13 cellular contexts compared by ENCODE assay signal in the genomic region with DNA sequence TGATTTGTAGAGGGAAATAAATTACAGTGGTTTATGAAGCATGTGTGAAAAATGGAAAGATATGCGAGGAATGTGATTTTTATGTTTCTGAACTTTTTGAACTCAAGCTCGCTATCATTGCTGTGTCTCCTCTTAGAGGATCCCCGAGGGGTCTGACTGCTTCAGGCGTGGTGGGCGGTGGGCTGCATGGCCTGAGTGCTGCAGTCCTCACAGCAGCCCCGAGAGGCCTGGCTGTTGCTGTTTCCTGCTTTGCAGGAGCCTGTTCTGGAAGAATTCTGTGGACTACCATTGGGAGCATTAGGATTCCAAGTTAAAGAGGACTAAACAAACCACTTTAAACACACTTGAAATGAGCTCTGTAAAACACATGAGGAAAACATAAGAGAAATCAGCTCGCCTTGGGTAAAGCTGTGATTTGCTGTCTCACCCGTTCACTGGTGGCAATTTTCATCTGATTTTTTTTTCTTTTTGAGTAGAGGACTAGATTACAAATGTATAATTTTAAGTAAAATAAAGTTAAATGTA.
DNase-seq lines count a peak whose midpoint lies in the region; ATAC-seq and TF ChIP-seq lines count a peak whose summit lies in the region.
"Had no signal": no experiment of that assay in that cellular context is flagged by ENCODE, and none has a peak within 500 bp of the region (broad histone marks: within the 10 kb centered on the region; RNA-seq: fewer than 3 reads in every experiment).

No MANE protein-coding gene starts in this region.

- no peak for ATAC-seq in HG02885 (IDR thresholded peaks at IDR 0.05; ENCODE audit: poor library complexity, unreplicated experiment)

- CTCF ChIA-PET in activated CD4-positive, alpha-beta memory T cell treated with anti-CD3 and anti-CD28 coated beads for 36 hours (lab: Charles Lee) = interaction anchor here (1.0 to 2.1 kb wide), 3 partner anchors 9 to 143 kb away, joined by 3 to 7 read pairs (median 4); no protein-coding TSS in a partner anchor
- CTCF ChIA-PET in activated CD4-positive, alpha-beta memory T cell treated with anti-CD3 and anti-CD28 coated beads, Interleukin-2, amount 10 ng/mL, durations not matched to agents 7 days and 5 days (lab: Charles Lee) = interaction anchor here (1.1 to 2.3 kb wide), 3 partner anchors 14 to 143 kb away, joined by 3 to 9 read pairs (median 4); no protein-coding TSS in a partner anchor

- POLR2A ChIA-PET in activated CD4-positive, alpha-beta memory T cell treated with anti-CD3 and anti-CD28 coated beads for 36 hours (lab: Charles Lee) = interaction anchor here (0.6 to 0.7 kb wide), 2 partner anchors 62 to 540 kb away, joined by 3 read pairs; no protein-coding TSS in a partner anchor
- POLR2A ChIA-PET in activated CD4-positive, alpha-beta memory T cell treated with anti-CD3 and anti-CD28 coated beads, Interleukin-2, amount 10 ng/mL, durations not matched to agents 7 days and 5 days (lab: Charles Lee) = interaction anchor here (1.2 to 2.1 kb wide), 2 partner anchors 8 to 59 kb away, joined by 4 to 7 read pairs; no protein-coding TSS in a partner anchor

- WGBS in mesodermal cell (ENCODE audit: insufficient coverage in 2 of 2), 2 experiments = 73 to 75% methylated on average over 5 to 8 of the region's 8 CpGs
- WGBS in thyroid gland, 2 donors = 27 to 28% methylated on average over 8 of the region's 8 CpGs

- H3K4me3 Mint-ChIP-seq in chondrocyte (ENCODE audit: unreplicated experiment) = peak overlapping the region; percentile 56
- no peak overlapping the region for H3K4me3 Mint-ChIP-seq in activated CD4-positive, alpha-beta memory T cell treated with anti-CD3 and anti-CD28 coated beads for 36 hours
- no peak overlapping the region for H3K4me3 Mint-ChIP-seq in activated CD4-positive, alpha-beta memory T cell treated with anti-CD3 and anti-CD28 coated beads, Interleukin-2, amount 10 ng/mL, durations not matched to agents 7 days and 5 days
- H3K4me3 Mint-ChIP-seq: central memory CD8-positive, alpha-beta T cell; T-helper 2 cell treated with Interferon-gamma antibody and Interleukin-4, amounts not matched to agents 5 μg/mL and 100 μg/mL, for 36 hours had no signal

- H3K27ac Mint-ChIP-seq in chondrocyte (ENCODE audit: unreplicated experiment) = peak overlapping the region; percentile 89
- H3K27ac Mint-ChIP-seq in activated CD4-positive, alpha-beta memory T cell treated with anti-CD3 and anti-CD28 coated beads for 36 hours = no peak overlapping the region
- H3K27ac Mint-ChIP-seq in activated CD4-positive, alpha-beta memory T cell treated with anti-CD3 and anti-CD28 coated beads, Interleukin-2, amount 10 ng/mL, durations not matched to agents 7 days and 5 days = no peak overlapping the region
- H3K27ac Mint-ChIP-seq: T-helper 2 cell treated with Interferon-gamma antibody and Interleukin-4, amounts not matched to agents 5 μg/mL and 100 μg/mL, for 36 hours had no signal

- DNase-seq in NCI-H510A treated with DMSO at 0.1 percent for 48 hours (lab: John Stamatoyannopoulos, UW) = peak; percentile 63
- DNase-seq in NCI-H510A (lab: John Stamatoyannopoulos, UW) = no peak
- no peak for DNase-seq in chondrocyte (ENCODE audit: low spot score)
- no peak for DNase-seq in thyroid gland
- DNase-seq in activated CD4-positive, alpha-beta memory T cell treated with anti-CD3 and anti-CD28 coated beads for 36 hours = no peak
- no peak for DNase-seq in activated CD4-positive, alpha-beta memory T cell treated with anti-CD3 and anti-CD28 coated beads, Interleukin-2, amount 10 ng/mL, durations not matched to agents 7 days and 5 days
- DNase-seq: activated CD8-positive, alpha-beta memory T cell treated with anti-CD3 and anti-CD28 coated beads, Interleukin-2, amount 50 U/mL, for 48 hours; MV-4-11 had no signal

- H3K4me1 Mint-ChIP-seq in chondrocyte (ENCODE audit: low read depth) = peaks cover 87% of the 10 kb centered on the region
- peaks cover 31% of the 10 kb centered on the region for H3K4me1 Mint-ChIP-seq in activated CD4-positive, alpha-beta memory T cell treated with anti-CD3 and anti-CD28 coated beads for 36 hours (ENCODE audit: low read depth)
- peaks cover under 1% of the 10 kb centered on the region for H3K4me1 Mint-ChIP-seq in activated CD4-positive, alpha-beta memory T cell treated with anti-CD3 and anti-CD28 coated beads, Interleukin-2, amount 10 ng/mL, durations not matched to agents 7 days and 5 days

- no peaks in the 10 kb centered on the region for H3K9me3 Mint-ChIP-seq in chondrocyte (ENCODE audit: low read depth)
- H3K9me3 Mint-ChIP-seq in activated CD4-positive, alpha-beta memory T cell treated with anti-CD3 and anti-CD28 coated beads for 36 hours = no peaks in the 10 kb centered on the region
- H3K9me3 Mint-ChIP-seq in activated CD4-positive, alpha-beta memory T cell treated with anti-CD3 and anti-CD28 coated beads, Interleukin-2, amount 10 ng/mL, durations not matched to agents 7 days and 5 days = no peaks in the 10 kb centered on the region
- H3K9me3 Mint-ChIP-seq: central memory CD8-positive, alpha-beta T cell; T-helper 2 cell treated with Interferon-gamma antibody and Interleukin-4, amounts not matched to agents 5 μg/mL and 100 μg/mL, for 36 hours had no signal

- H3K4me3 ChIP-seq in mesodermal cell (ENCODE audit: extremely low read depth, insufficient read depth, low read length, poor library complexity, severe bottlenecking) (no peak overlapping the region), thyroid gland (replicated peaks in 1 of 3) (no peak overlapping the region)

- H3K27ac ChIP-seq in mesodermal cell (ENCODE audit: low read depth, low read length, severe bottlenecking) (peak overlapping the region; percentile 98), thyroid gland (peak overlapping the region; percentile 7 to 55 (median 53))
- H3K27ac ChIP-seq: 22Rv1 had no signal

- no peaks in the 10 kb centered on the region for H3K27me3 ChIP-seq in thyroid gland

- peaks cover 2% of the 10 kb centered on the region for H3K36me3 Mint-ChIP-seq in chondrocyte (ENCODE audit: low read depth)
- peaks cover 3% of the 10 kb centered on the region for H3K36me3 Mint-ChIP-seq in activated CD4-positive, alpha-beta memory T cell treated with anti-CD3 and anti-CD28 coated beads for 36 hours
- H3K36me3 Mint-ChIP-seq in activated CD4-positive, alpha-beta memory T cell treated with anti-CD3 and anti-CD28 coated beads, Interleukin-2, amount 10 ng/mL, durations not matched to agents 7 days and 5 days (ENCODE audit: low read depth) = peaks cover 13% of the 10 kb centered on the region

- peaks cover 6% of the 10 kb centered on the region for H3K36me3 ChIP-seq in mesodermal cell (ENCODE audit: control insufficient read depth, insufficient read depth, low read length)
- no peaks in the 10 kb centered on the region for H3K36me3 ChIP-seq in thyroid gland

- no peak for TF ChIP-seq POLR2A in thyroid gland (IDR thresholded peaks at IDR 0.05)

- no peak for TF ChIP-seq CTCF in chondrocyte (IDR thresholded peaks at IDR 0.05)
- TF ChIP-seq CTCF in thyroid gland (IDR thresholded peaks at IDR 0.05) = no peak

- intact Hi-C loops in thyroid gland (cut with DNase I) = loop anchor here (10.0 kb wide), 1 partner anchor 56 kb away; no protein-coding TSS in a partner anchor
- intact Hi-C loops in activated CD4-positive, alpha-beta memory T cell treated with anti-CD3 and anti-CD28 coated beads for 36 hours (cut with micrococcal nuclease) = no loop called here

- no peaks in the 10 kb centered on the region for H3K27me3 Mint-ChIP-seq in chondrocyte (ENCODE audit: low read depth)
- no peaks in the 10 kb centered on the region for H3K27me3 Mint-ChIP-seq in activated CD4-positive, alpha-beta memory T cell treated with anti-CD3 and anti-CD28 coated beads for 36 hours
- H3K27me3 Mint-ChIP-seq in activated CD4-positive, alpha-beta memory T cell treated with anti-CD3 and anti-CD28 coated beads, Interleukin-2, amount 10 ng/mL, durations not matched to agents 7 days and 5 days = no peaks in the 10 kb centered on the region
- H3K27me3 Mint-ChIP-seq: central memory CD8-positive, alpha-beta T cell had no signal

- H3K9me3 ChIP-seq in mesodermal cell (ENCODE audit: control insufficient read depth, low read length) (no peaks in the 10 kb centered on the region), thyroid gland (no peaks in the 10 kb centered on the region)

- H3K4me1 ChIP-seq in mesodermal cell (ENCODE audit: control insufficient read depth, insufficient read depth, low read length, poor library complexity, severe bottlenecking) (peaks cover 63% of the 10 kb centered on the region), thyroid gland (peaks cover 31 to 37% of the 10 kb centered on the region in 2 donors)
